In the genomic region with DNA sequence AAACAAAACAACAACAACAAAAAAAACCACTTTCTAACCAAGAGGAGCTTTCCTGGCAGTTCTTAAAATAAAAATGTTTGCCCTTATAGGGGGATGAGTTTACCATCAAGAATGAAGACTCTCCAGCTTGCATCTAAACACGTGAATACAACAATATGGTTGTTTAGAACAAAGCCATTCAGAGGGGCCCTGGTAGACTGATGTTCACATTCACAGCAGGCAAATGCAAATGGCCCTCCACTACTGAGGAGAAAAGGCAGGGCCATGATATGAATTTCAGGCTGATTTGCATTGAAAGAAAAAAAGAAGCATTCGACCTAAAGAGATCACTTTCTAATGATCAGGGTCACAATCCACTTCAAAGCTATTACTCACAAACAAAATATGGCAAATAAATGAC, we compare ENCODE assay signal across 19 cellular contexts.
A peak's percentile ranks its signal among the peaks of the same experiment; 100 is the strongest.
DNase-seq lines count a peak whose midpoint lies in the region; ATAC-seq and TF ChIP-seq lines count a peak whose summit lies in the region.
"Had no signal": no experiment of that assay in that cellular context is flagged by ENCODE, and none has a peak within 500 bp of the region (broad histone marks: within the 10 kb centered on the region; RNA-seq: fewer than 3 reads in every experiment).

No MANE protein-coding gene starts in this region.

- H3K36me3 Mint-ChIP-seq in endodermal cell (ENCODE audit: low read depth) (no peaks in the 10 kb centered on the region), neural crest cell (ENCODE audit: low read depth) (peaks cover 3% of the 10 kb centered on the region)

- H3K4me3 Mint-ChIP-seq in endodermal cell, result no peak overlapping the region
- H3K4me3 Mint-ChIP-seq in neural crest cell, result no peak overlapping the region
- H3K4me3 Mint-ChIP-seq: CD8-positive, alpha-beta memory T cell had no signal

- no peak overlapping the region for H3K27ac Mint-ChIP-seq in endodermal cell
- peak overlapping the region; percentile 78 for H3K27ac Mint-ChIP-seq in neural crest cell (ENCODE audit: unreplicated experiment)
- H3K27ac Mint-ChIP-seq: CD8-positive, alpha-beta memory T cell had no signal

- peaks cover 10% of the 10 kb centered on the region for H3K4me1 Mint-ChIP-seq in endodermal cell
- peaks cover 30% of the 10 kb centered on the region for H3K4me1 Mint-ChIP-seq in neural crest cell

- H3K27me3 ChIP-seq in endodermal cell (ENCODE audit: control insufficient read depth, insufficient read depth, low read length, poor library complexity, severe bottlenecking), result no peaks in the 10 kb centered on the region
- H3K27me3 ChIP-seq: MG63 had no signal

- no peak overlapping the region for H3K9ac ChIP-seq in endodermal cell (ENCODE audit: extremely low read depth, low read length, poor library complexity, severe bottlenecking)

- H3K9me3 ChIP-seq in endodermal cell (ENCODE audit: control insufficient read depth, low read length), result peaks cover 9% of the 10 kb centered on the region

- H3K36me3 ChIP-seq in endodermal cell (ENCODE audit: control insufficient read depth, insufficient read depth, low read length), result no peaks in the 10 kb centered on the region
- H3K36me3 ChIP-seq: MG63, SJCRH30 had no signal

- whole genome bisulfite sequencing in endodermal cell (ENCODE audit: insufficient coverage in 1 of 2, insufficient read length in 1 of 2), 2 experiments, result 17 to 21% methylated on average over 2 of the region's 2 CpGs

- DNase-seq in ELR (ENCODE audit: low read depth) (peak; percentile 14), NCI-H526 treated with DMSO at 0.1 percent for 48 hours (lab: John Stamatoyannopoulos, UW) (peak; percentile 8), endodermal cell (no peak), neural crest cell (ENCODE audit: low read depth, low spot score) (no peak), HK-2 (ENCODE audit: unreplicated experiment) (no peak)
- DNase-seq: AML-193; CD8-positive, alpha-beta memory T cell; GDM1; NCI-H1694 treated with DMSO at 0.1 percent for 48 hours; NCI-H2081 treated with DMSO at 0.1 percent for 48 hours; NCI-H446 treated with DMSO at 0.1 percent for 48 hours; NCI-H748 treated with DMSO at 0.1 percent for 48 hours had no signal

- no peak overlapping the region for H3K4me3 ChIP-seq in endodermal cell (ENCODE audit: low read length)
- H3K4me3 ChIP-seq: K562, MG63, SJCRH30 had no signal

- no peak for TF ChIP-seq CTCF in endodermal cell (conservative IDR thresholded peaks at IDR 0.05)
- no peak for TF ChIP-seq CTCF in neural crest cell (conservative IDR thresholded peaks at IDR 0.05)

- ATAC-seq in GM18867 (IDR thresholded peaks at IDR 0.05; ENCODE audit: unreplicated experiment) (no peak), HG02884 (IDR thresholded peaks at IDR 0.05; ENCODE audit: unreplicated experiment) (no peak), GM18517 (IDR thresholded peaks at IDR 0.05; ENCODE audit: unreplicated experiment) (no peak)
- ATAC-seq: K562 had no signal

- peaks cover 12% of the 10 kb centered on the region for H3K9me3 Mint-ChIP-seq in endodermal cell
- H3K9me3 Mint-ChIP-seq in neural crest cell, result peaks cover 2% of the 10 kb centered on the region

- peak overlapping the region; percentile 78 for H3K27ac ChIP-seq in endodermal cell (ENCODE audit: low read depth, low read length)
- H3K27ac ChIP-seq: C4-2B, SJCRH30 had no signal

- H3K27me3 Mint-ChIP-seq in endodermal cell (ENCODE audit: insufficient read depth), result no peaks in the 10 kb centered on the region
- H3K27me3 Mint-ChIP-seq in neural crest cell (ENCODE audit: low read depth), result no peaks in the 10 kb centered on the region

- no peaks in the 10 kb centered on the region for H3K4me1 ChIP-seq in endodermal cell (ENCODE audit: control insufficient read depth, insufficient read depth, low read length)

Comparison
In these comparisons a context has a peak if more than half of its experiments do, and no peak if none do; other contexts are left out.
1. DNase-seq: peak in ELR (single experiment) and NCI-H526 treated with DMSO at 0.1 percent for 48 hours (single experiment); none in endodermal cell (single experiment), neural crest cell (single experiment) and HK-2 (single experiment).